In the genomic region with DNA sequence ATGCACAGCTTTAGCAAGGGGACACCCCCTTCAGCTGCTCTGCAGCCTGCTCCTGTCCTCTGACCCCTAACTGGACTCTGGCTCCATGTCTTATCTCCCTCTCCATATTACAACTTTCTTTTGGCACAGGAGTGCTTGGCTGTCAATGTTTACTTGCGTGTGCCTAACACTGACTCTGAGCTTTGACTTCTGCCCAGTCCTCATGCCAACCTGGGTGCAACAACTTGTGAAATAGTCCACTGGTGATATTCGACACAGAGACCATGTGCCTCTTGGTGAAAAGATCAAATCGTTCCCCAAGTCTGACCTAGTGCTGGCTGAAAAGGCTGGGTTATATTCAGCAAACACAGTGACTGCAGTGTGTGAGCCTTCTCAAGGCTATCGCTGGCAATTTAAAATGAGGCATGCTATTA, we compare ENCODE assay signal across 1 cellular context.
TF ChIP-seq lines count a peak whose summit lies in the region.

No MANE protein-coding gene starts in this region.

TF ChIP-seq in H1, 55 proteins besides CTCF, POLR2A, EP300 and RAD21:
- TF ChIP-seq EZH2 (IDR thresholded peaks at IDR 0.05; ENCODE audit: low read depth, low read length, severe bottlenecking) = no peak
- no peak for TF ChIP-seq PHF8 (conservative IDR thresholded peaks at IDR 0.05; ENCODE audit: low read depth, low read length)
- TF ChIP-seq TAF1 (IDR thresholded peaks at IDR 0.05; ENCODE audit: low read depth, low read length) = no peak
- TF ChIP-seq RXRA (IDR thresholded peaks at IDR 0.05; ENCODE audit: insufficient read depth, low read depth, low read length) = no peak
